In the genomic region with DNA sequence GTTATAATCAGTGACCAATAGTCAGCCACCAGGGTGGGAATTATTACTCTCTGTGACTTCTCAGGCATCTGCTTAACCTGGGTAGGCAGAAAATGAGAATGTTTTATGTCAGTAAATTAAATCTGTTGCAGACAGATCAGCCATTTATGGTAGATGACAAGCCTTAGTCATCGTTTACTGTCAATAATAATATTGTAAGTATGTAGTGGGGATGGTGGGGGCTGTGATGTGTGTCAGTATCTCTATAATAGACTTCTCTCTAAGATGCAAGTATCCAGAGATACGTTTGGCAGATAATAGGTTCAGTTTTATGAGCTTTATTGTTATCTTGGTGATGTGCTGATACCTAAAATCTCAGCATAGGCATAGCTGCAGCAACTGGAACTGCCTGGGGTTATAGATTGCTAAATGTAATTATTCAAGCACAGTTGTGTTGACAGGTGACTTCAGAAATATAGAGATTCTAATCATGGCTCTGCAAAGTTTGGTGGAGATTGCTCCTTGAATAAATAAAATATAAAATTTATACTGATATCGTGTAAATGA, we compare ENCODE assay signal across 17 cellular contexts.
DNase-seq lines count a peak whose midpoint lies in the region; ATAC-seq, FAIRE-seq and TF ChIP-seq lines count a peak whose summit lies in the region.
"Had no signal": no experiment of that assay in that cellular context is flagged by ENCODE, and none has a peak within 500 bp of the region (broad histone marks: within the 10 kb centered on the region; RNA-seq: fewer than 3 reads in every experiment).

No MANE protein-coding gene starts in this region.

- H4K5ac ChIP-seq in H9 (ENCODE audit: insufficient read length, low read depth, low read length): no peak overlapping the region

- H3K27ac ChIP-seq in 22Rv1: peak overlapping the region; percentile 25; the same call in 1 of the 2 replicates
- peak overlapping the region in 1 of 2 experiments; percentile 74; a peak in 2 of 4 replicates for H3K27ac ChIP-seq in SK-N-SH (ENCODE audit: low read depth in 2 of 2, low read length in 1 of 2)
- H3K27ac ChIP-seq in H9 (ENCODE audit: insufficient read length, low read depth, low read length): no peak overlapping the region
- H3K27ac ChIP-seq in CD8-positive, alpha-beta memory T cell (ENCODE audit: low read depth, low read length): no peak overlapping the region
- no peak overlapping the region for H3K27ac ChIP-seq in lower lobe of right lung
- H3K27ac ChIP-seq: C4-2B had no signal

- no peak overlapping the region for H3K4me3 Mint-ChIP-seq in H9
- H3K4me3 Mint-ChIP-seq in CD8-positive, alpha-beta memory T cell: no peak overlapping the region
- H3K4me3 Mint-ChIP-seq: CD4-positive, alpha-beta T cell; GM23338; HFFc6 had no signal

- no peak overlapping the region for H3K4ac ChIP-seq in H9 (ENCODE audit: low read depth, low read length)

- no peak overlapping the region for H3K14ac ChIP-seq in H9 (ENCODE audit: insufficient read depth, low read length)

- peaks cover 2% of the 10 kb centered on the region; the same call in 1 of the 2 replicates for H3K27me3 Mint-ChIP-seq in H9 (ENCODE audit: low read depth)
- H3K27me3 Mint-ChIP-seq in CD8-positive, alpha-beta memory T cell: no peaks in the 10 kb centered on the region
- H3K27me3 Mint-ChIP-seq: CD4-positive, alpha-beta T cell had no signal

- no peak overlapping the region for H3K56ac ChIP-seq in H9 (ENCODE audit: insufficient read length, low read depth, low read length)

- no peak; the same call in 1 of the 2 replicates for TF ChIP-seq RAD21 in SK-N-SH (IDR thresholded peaks at IDR 0.05; ENCODE audit: low read length)

- no peak for TF ChIP-seq CTCF in 22Rv1 (IDR thresholded peaks at IDR 0.05)
- TF ChIP-seq CTCF in D721Med (IDR thresholded peaks at IDR 0.05; ENCODE audit: insufficient read depth, missing control alignments): no peak
- TF ChIP-seq CTCF in SK-N-SH (IDR thresholded peaks at IDR 0.05): no peak
- TF ChIP-seq CTCF in H9 (conservative IDR thresholded peaks at IDR 0.05): no peak
- TF ChIP-seq CTCF in lower lobe of right lung (IDR thresholded peaks at IDR 0.05): no peak

- H2BK12ac ChIP-seq in H9 (ENCODE audit: insufficient read length, low read depth, low read length): no peak overlapping the region

- no peak overlapping the region for H2BK20ac ChIP-seq in H9 (ENCODE audit: low read depth, low read length, poor library complexity, severe bottlenecking)

- H3K27me3 ChIP-seq in SK-N-SH (ENCODE audit: insufficient read depth) (no peaks in the 10 kb centered on the region), H9 (ENCODE audit: insufficient read depth, low read length) (no peaks in the 10 kb centered on the region), lower lobe of right lung (ENCODE audit: low read depth) (no peaks in the 10 kb centered on the region)
- H3K27me3 ChIP-seq in CD8-positive, alpha-beta memory T cell (ENCODE audit: insufficient read depth, low read length, poor library complexity, severe bottlenecking): no peaks in the 10 kb centered on the region

- POLR2A ChIA-PET in SK-N-SH (lab: Yijun Ruan, JAX): no interaction called here
- POLR2A ChIA-PET in CD8-positive, alpha-beta memory T cell (lab: Charles Lee): no interaction called here

- H2BK15ac ChIP-seq in H9 (ENCODE audit: low read depth, low read length): no peak overlapping the region

- CTCF ChIA-PET in SK-N-SH (lab: Yijun Ruan, JAX): interaction anchor here (0.5 to 1.6 kb wide), 4 partner anchors 9 to 1443 kb away, joined by 3 to 5 read pairs (median 4); no protein-coding TSS in a partner anchor
- CTCF ChIA-PET in CD8-positive, alpha-beta memory T cell (lab: Charles Lee): no interaction called here

- no peak overlapping the region for H3T11ph ChIP-seq in H9 (ENCODE audit: low read length)

- H2AFZ ChIP-seq in SK-N-SH (ENCODE audit: low read depth): no peak overlapping the region
- no peak overlapping the region for H2AFZ ChIP-seq in H9 (ENCODE audit: low read length)
- H2AFZ ChIP-seq: GM23338 had no signal

- DNase-seq in D721Med (ENCODE audit: insufficient read length, low spot score) (no peak), NCI-H69 (lab: John Stamatoyannopoulos, UW) (peak; percentile 32), SK-N-SH (peak; percentile 61), H9 (no peak), lower lobe of right lung (no peak), NCI-H2227 treated with DMSO at 0.1 percent for 48 hours (lab: John Stamatoyannopoulos, UW) (no peak)
- DNase-seq in CD8-positive, alpha-beta memory T cell: no peak
- DNase-seq: ACHN; CD4-positive, alpha-beta T cell; DMS79 treated with DMSO at 0.1 percent for 48 hours; GF-D8; HFFc6 had no signal

- no peak overlapping the region for H2BK120ac ChIP-seq in H9 (ENCODE audit: low read depth, low read length, poor library complexity, severe bottlenecking)

- H4K8ac ChIP-seq in H9 (replicated peaks; ENCODE audit: insufficient read length, low read depth, low read length): no peak overlapping the region

- no peaks in the 10 kb centered on the region for H4K20me1 ChIP-seq in SK-N-SH (ENCODE audit: insufficient read depth)
- no peaks in the 10 kb centered on the region for H4K20me1 ChIP-seq in H9 (ENCODE audit: control insufficient read depth, insufficient read depth, insufficient read length)

- H3K36me3 Mint-ChIP-seq in H9 (ENCODE audit: insufficient read depth in 1 of 3, low read depth in 3 of 3): no peaks in the 10 kb centered on the region
- H3K36me3 Mint-ChIP-seq in CD8-positive, alpha-beta memory T cell: no peaks in the 10 kb centered on the region

- no peaks in the 10 kb centered on the region for H3F3A ChIP-seq in SK-N-SH (replicated peaks; ENCODE audit: insufficient read depth)

- no peak overlapping the region for H2BK5ac ChIP-seq in H9 (ENCODE audit: insufficient read length, low read length)

- no peak overlapping the region for H3K27ac Mint-ChIP-seq in H9
- H3K27ac Mint-ChIP-seq in CD8-positive, alpha-beta memory T cell: no peak overlapping the region
- H3K27ac Mint-ChIP-seq: CD4-positive, alpha-beta T cell; GM23338; HFFc6 had no signal

- no peak overlapping the region for H3K18ac ChIP-seq in H9 (ENCODE audit: insufficient read length, low read depth, low read length)

- H3K9me2 ChIP-seq in SK-N-SH: no peaks in the 10 kb centered on the region

- H3K4me3 ChIP-seq in SK-N-SH (ENCODE audit: low read depth in 2 of 2, low read length in 1 of 2) (no peak overlapping the region), lower lobe of right lung (no peak overlapping the region)
- H3K4me3 ChIP-seq in CD8-positive, alpha-beta memory T cell (ENCODE audit: low read length): no peak overlapping the region
- H3K4me3 ChIP-seq: GM23338 had no signal

- H3K79me1 ChIP-seq in H9 (ENCODE audit: insufficient read depth, low read depth, low read length, poor library complexity, severe bottlenecking): no peaks in the 10 kb centered on the region

- H3K9me3 ChIP-seq in SK-N-SH (no peaks in the 10 kb centered on the region), H9 (ENCODE audit: control insufficient read depth, low read depth, low read length) (no peaks in the 10 kb centered on the region), lower lobe of right lung (no peaks in the 10 kb centered on the region)
- H3K9me3 ChIP-seq in CD8-positive, alpha-beta memory T cell (ENCODE audit: low read length): no peaks in the 10 kb centered on the region

- 21% methylated on average over 3 of the region's 3 CpGs for WGBS in SK-N-SH (ENCODE audit: low lambda C conversion rate)
- WGBS in H9 (ENCODE audit: extremely low coverage, insufficient read length, low lambda C conversion rate): no CpG with 5 or more reads among the region's 3 CpGs

- no peaks in the 10 kb centered on the region for H3K23me2 ChIP-seq in H9 (ENCODE audit: insufficient read length, low read depth, low read length, poor library complexity, severe bottlenecking)

- H3K9ac ChIP-seq in SK-N-SH (no peak overlapping the region), H9 (ENCODE audit: extremely low read depth, insufficient read length, low read length) (no peak overlapping the region)

- no peaks in the 10 kb centered on the region; a peak in 1 of 4 replicates for H3K4me1 Mint-ChIP-seq in H9
- no peaks in the 10 kb centered on the region for H3K4me1 Mint-ChIP-seq in CD8-positive, alpha-beta memory T cell
- H3K4me1 Mint-ChIP-seq: GM23338 had no signal

- no peak overlapping the region for H3K23ac ChIP-seq in H9 (ENCODE audit: insufficient read length, low read depth, low read length)

- no peak for ATAC-seq in lower lobe of right lung
- ATAC-seq: GM23338, HCT116 had no signal

- H3K36me3 ChIP-seq in SK-N-SH (replicated peaks in 1 of 2; ENCODE audit: control insufficient read depth in 1 of 2, insufficient read depth in 2 of 2, low read length in 1 of 2): no peaks in the 10 kb centered on the region
- H3K36me3 ChIP-seq in CD8-positive, alpha-beta memory T cell (ENCODE audit: insufficient read depth, low read length): no peaks in the 10 kb centered on the region
- no peaks in the 10 kb centered on the region for H3K36me3 ChIP-seq in lower lobe of right lung

- H4K91ac ChIP-seq in H9 (ENCODE audit: insufficient read length, low read depth, low read length): no peak overlapping the region

- peak; percentile 95 for FAIRE-seq in D721Med (lab: Jason Lieb, UNC)
- FAIRE-seq: H54 had no signal

- H3K4me2 ChIP-seq in SK-N-SH: no peak overlapping the region
- no peak overlapping the region for H3K4me2 ChIP-seq in H9 (ENCODE audit: insufficient read depth, insufficient read length, low read length)
- H3K4me2 ChIP-seq: GM23338 had no signal

- TF ChIP-seq EP300 in SK-N-SH (IDR thresholded peaks at IDR 0.05; ENCODE audit: borderline replicate concordance in 1 of 2, low read depth in 1 of 2, low read length in 1 of 2): 0 out of 4 replicates have a peak, but pooled peaks of 1 of the 2 experiments have one; percentile 75

- H3K4me1 ChIP-seq in SK-N-SH (ENCODE audit: control insufficient read depth in 1 of 2, insufficient read depth in 2 of 2, low read depth in 1 of 2, low read length in 1 of 2): peaks cover 5 to 11% of the 10 kb centered on the region in 2 experiments; a peak in 3 of 4 replicates
- no peaks in the 10 kb centered on the region for H3K4me1 ChIP-seq in H9 (ENCODE audit: insufficient read depth, low read length)
- H3K4me1 ChIP-seq in CD8-positive, alpha-beta memory T cell (ENCODE audit: insufficient read depth, low read length): no peaks in the 10 kb centered on the region
- no peaks in the 10 kb centered on the region for H3K4me1 ChIP-seq in lower lobe of right lung

- intact Hi-C loops in lower lobe of right lung (cut with DNase I): no loop called here

- no peaks in the 10 kb centered on the region for H3K79me2 ChIP-seq in SK-N-SH (ENCODE audit: insufficient read depth)
- H3K79me2 ChIP-seq in H9 (ENCODE audit: insufficient read depth, low read length): no peaks in the 10 kb centered on the region

- H2AK5ac ChIP-seq in H9 (ENCODE audit: insufficient read length, low read length): no peak overlapping the region

- H3K9me3 Mint-ChIP-seq in H9: no peaks in the 10 kb centered on the region; a peak in 1 of 5 replicates
- H3K9me3 Mint-ChIP-seq in CD8-positive, alpha-beta memory T cell: no peaks in the 10 kb centered on the region
- H3K9me3 Mint-ChIP-seq: CD4-positive, alpha-beta T cell; HFFc6 had no signal

TF ChIP-seq in SK-N-SH, 30 proteins besides CTCF, POLR2A, EP300 and RAD21 (continues in another document):
- TF ChIP-seq NFIC (IDR thresholded peaks at IDR 0.05; ENCODE audit: borderline replicate concordance) (no peak), NRF1 (IDR thresholded peaks at IDR 0.05; ENCODE audit: low read depth, low read length) (no peak), YY1 (IDR thresholded peaks at IDR 0.05; ENCODE audit: low read depth) (no peak), SIN3A (IDR thresholded peaks at IDR 0.05; ENCODE audit: borderline replicate concordance, low read depth, low read length) (no peak)

Comparison
In these comparisons a context has a peak if more than half of its experiments do, and no peak if none do; other contexts are left out.
1. DNase-seq: peak in NCI-H69 (single experiment) and SK-N-SH (single experiment); none in D721Med (single experiment), H9 (single experiment), CD8-positive, alpha-beta memory T cell (0 of 5), lower lobe of right lung (single experiment) and NCI-H2227 treated with DMSO at 0.1 percent for 48 hours (single experiment).